ENCODE assay signal across 19 cellular contexts in the genomic region with DNA sequence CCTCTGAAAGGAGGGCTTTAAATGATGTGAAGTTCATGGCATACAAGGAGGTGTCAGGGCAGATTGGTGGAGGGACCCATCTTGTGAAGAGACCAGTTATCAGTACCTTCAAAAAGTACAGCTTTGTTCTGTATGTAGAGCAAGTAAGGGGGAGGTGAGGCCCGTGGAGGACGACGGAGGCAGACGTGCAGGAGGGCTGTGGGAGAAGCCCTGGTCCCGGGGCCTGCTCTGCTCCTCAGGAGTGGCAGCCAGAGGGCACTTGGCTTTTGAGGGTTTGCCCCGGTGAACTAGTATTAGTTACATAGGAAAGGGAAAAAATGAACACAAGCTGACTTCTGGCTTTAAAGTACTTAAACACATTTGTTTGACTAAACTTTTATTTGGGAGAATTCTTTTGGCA. TPM values are rescaled to one million over a fixed set of nuclear protein-coding genes. Genes with fewer than 3 reads are reported as not detected.
DNase-seq lines count a peak whose midpoint lies in the region; ATAC-seq and TF ChIP-seq lines count a peak whose summit lies in the region.
"Had no signal": no experiment of that assay in that cellular context is flagged by ENCODE, and none has a peak within 500 bp of the region (broad histone marks: within the 10 kb centered on the region; RNA-seq: fewer than 3 reads in every experiment).

No MANE protein-coding gene starts in this region.

- H3K23ac ChIP-seq in IMR-90 (ENCODE audit: low read depth, low read length) = no peak overlapping the region

- H2AK5ac ChIP-seq in IMR-90 (ENCODE audit: low read depth, low read length) = no peak overlapping the region

- H2BK15ac ChIP-seq in IMR-90 (ENCODE audit: low read depth, low read length) = no peak overlapping the region

- peaks cover 3% of the 10 kb centered on the region; the same call in 1 of the 2 replicates for H3K4me1 ChIP-seq in IMR-90 (ENCODE audit: control insufficient read depth, insufficient read depth, low read length)
- H3K4me1 ChIP-seq: Peyer's patch had no signal

- no peaks in the 10 kb centered on the region for H3K27me3 Mint-ChIP-seq in activated CD4-positive, alpha-beta memory T cell treated with anti-CD3 and anti-CD28 coated beads for 36 hours
- no peaks in the 10 kb centered on the region for H3K27me3 Mint-ChIP-seq in activated CD4-positive, alpha-beta memory T cell treated with anti-CD3 and anti-CD28 coated beads, Interleukin-2, amount 10 ng/mL, durations not matched to agents 7 days and 5 days
- H3K27me3 Mint-ChIP-seq in central memory CD8-positive, alpha-beta T cell = no peaks in the 10 kb centered on the region

- ATAC-seq in IMR-90 (ENCODE audit: low read depth) (no peak), HG03442 (IDR thresholded peaks at IDR 0.05; ENCODE audit: unreplicated experiment) (no peak), HG02870 (IDR thresholded peaks at IDR 0.05; ENCODE audit: unreplicated experiment) (no peak)
- ATAC-seq in central memory CD8-positive, alpha-beta T cell (replicated peaks; ENCODE audit: extremely low read depth, poor library complexity, severe bottlenecking) = no peak
- ATAC-seq in stimulated activated effector memory CD8-positive, alpha-beta T cell treated with anti-CD3 and anti-CD28 coated beads, Interleukin-12 subunit alpha, Interleukin-12 subunit beta, amount 100 ng/mL, for 72 hours = no peak
- ATAC-seq: HepG2 had no signal

- 84% methylated on average over 5 of the region's 6 CpGs; no CpG with 5 or more reads in 1 of the 2 experiments for WGBS in IMR-90 (ENCODE audit: extremely low coverage in 2 of 2, insufficient read length in 1 of 2), 2 experiments

- H3K4me3 Mint-ChIP-seq in activated CD4-positive, alpha-beta memory T cell treated with anti-CD3 and anti-CD28 coated beads for 36 hours = no peak overlapping the region
- H3K4me3 Mint-ChIP-seq in activated CD4-positive, alpha-beta memory T cell treated with anti-CD3 and anti-CD28 coated beads, Interleukin-2, amount 10 ng/mL, durations not matched to agents 7 days and 5 days = no peak overlapping the region
- no peak overlapping the region for H3K4me3 Mint-ChIP-seq in central memory CD8-positive, alpha-beta T cell
- no peak overlapping the region for H3K4me3 Mint-ChIP-seq in stimulated activated effector memory CD8-positive, alpha-beta T cell treated with anti-CD3 and anti-CD28 coated beads, Interleukin-12 subunit alpha, Interleukin-12 subunit beta, amount 100 ng/mL, for 72 hours

- no peak overlapping the region for H3K4me3 ChIP-seq in IMR-90 (ENCODE audit: insufficient read depth, low read depth, low read length)
- H3K4me3 ChIP-seq: BLaER1 treated with 17β-estradiol and CSF1 and Interleukin-3, amounts not matched to agents 10 nM and 100 nM; Peyer's patch had no signal

- H3K36me3 ChIP-seq in IMR-90 (ENCODE audit: control insufficient read depth, insufficient read depth, low read length) = peaks cover 35% of the 10 kb centered on the region

- no peak overlapping the region; the same call in 1 of the 2 replicates for H3K18ac ChIP-seq in IMR-90 (ENCODE audit: low read depth, low read length)

- H3K56ac ChIP-seq in IMR-90 (ENCODE audit: extremely low read depth, insufficient read depth, low read length) = no peak overlapping the region

- H3K14ac ChIP-seq in IMR-90 (replicated peaks; ENCODE audit: low read depth, low read length) = no peak overlapping the region

- no peak overlapping the region for H3K4ac ChIP-seq in IMR-90 (ENCODE audit: low read depth, low read length)

- no peak for TF ChIP-seq RAD21 in IMR-90 (IDR thresholded peaks at IDR 0.05; ENCODE audit: low read length)

- H3K27ac Mint-ChIP-seq in activated CD4-positive, alpha-beta memory T cell treated with anti-CD3 and anti-CD28 coated beads for 36 hours = peak overlapping the region; percentile 4
- no peak overlapping the region for H3K27ac Mint-ChIP-seq in activated CD4-positive, alpha-beta memory T cell treated with anti-CD3 and anti-CD28 coated beads, Interleukin-2, amount 10 ng/mL, durations not matched to agents 7 days and 5 days
- peak overlapping the region; percentile 14 for H3K27ac Mint-ChIP-seq in central memory CD8-positive, alpha-beta T cell (ENCODE audit: low read depth)
- peak overlapping the region; percentile 66 for H3K27ac Mint-ChIP-seq in stimulated activated effector memory CD8-positive, alpha-beta T cell treated with anti-CD3 and anti-CD28 coated beads, Interleukin-12 subunit alpha, Interleukin-12 subunit beta, amount 100 ng/mL, for 72 hours

- no peak for DNase-seq in activated CD4-positive, alpha-beta memory T cell treated with anti-CD3 and anti-CD28 coated beads for 36 hours
- no peak for DNase-seq in activated CD4-positive, alpha-beta memory T cell treated with anti-CD3 and anti-CD28 coated beads, Interleukin-2, amount 10 ng/mL, durations not matched to agents 7 days and 5 days
- DNase-seq in IMR-90 (no peak), caudate nucleus (lab: John Stamatoyannopoulos, UW) (no peak)
- no peak for DNase-seq in central memory CD8-positive, alpha-beta T cell (ENCODE audit: low spot score in 2 of 2)
- no peak for DNase-seq in stimulated activated effector memory CD8-positive, alpha-beta T cell treated with anti-CD3 and anti-CD28 coated beads, Interleukin-12 subunit alpha, Interleukin-12 subunit beta, amount 100 ng/mL, for 72 hours (ENCODE audit: low spot score in 2 of 2)
- DNase-seq: 8988T, Caco-2, Karpas-422, NCI-H1417, NCI-H1930, NCI-H2171, NCI-H510A treated with DMSO at 0.1 percent for 48 hours, Peyer's patch, Right ventricle myocardium superior had no signal

- no peaks in the 10 kb centered on the region; the same call in 1 of the 2 replicates for H4K20me1 ChIP-seq in IMR-90 (ENCODE audit: insufficient read depth, low read length)

- H4K5ac ChIP-seq in IMR-90 (ENCODE audit: low read depth, low read length) = peak overlapping the region; percentile 36; the same call in 1 of the 2 replicates

- no peaks in the 10 kb centered on the region for H3K9me3 Mint-ChIP-seq in activated CD4-positive, alpha-beta memory T cell treated with anti-CD3 and anti-CD28 coated beads for 36 hours
- no peaks in the 10 kb centered on the region for H3K9me3 Mint-ChIP-seq in activated CD4-positive, alpha-beta memory T cell treated with anti-CD3 and anti-CD28 coated beads, Interleukin-2, amount 10 ng/mL, durations not matched to agents 7 days and 5 days
- H3K9me3 Mint-ChIP-seq in central memory CD8-positive, alpha-beta T cell = no peaks in the 10 kb centered on the region
- H3K9me3 Mint-ChIP-seq in stimulated activated effector memory CD8-positive, alpha-beta T cell treated with anti-CD3 and anti-CD28 coated beads, Interleukin-12 subunit alpha, Interleukin-12 subunit beta, amount 100 ng/mL, for 72 hours = no peaks in the 10 kb centered on the region

- peaks cover 31 to 47% of the 10 kb centered on the region in 2 experiments for H3K79me1 ChIP-seq in IMR-90 (ENCODE audit: low read depth in 1 of 2, low read length in 2 of 2)

- POLR2A ChIA-PET in activated CD4-positive, alpha-beta memory T cell treated with anti-CD3 and anti-CD28 coated beads for 36 hours (lab: Charles Lee) = no interaction called here
- POLR2A ChIA-PET in activated CD4-positive, alpha-beta memory T cell treated with anti-CD3 and anti-CD28 coated beads, Interleukin-2, amount 10 ng/mL, durations not matched to agents 7 days and 5 days (lab: Charles Lee) = no interaction called here
- POLR2A ChIA-PET in IMR-90 (lab: Charles Lee; ENCODE audit: unreplicated experiment) = interaction anchor here (0.6 kb wide), 1 partner anchor 13 kb away, joined by 3 read pairs; no protein-coding TSS in a partner anchor

- H3K4me1 Mint-ChIP-seq in activated CD4-positive, alpha-beta memory T cell treated with anti-CD3 and anti-CD28 coated beads for 36 hours (ENCODE audit: low read depth) = peaks cover 4% of the 10 kb centered on the region
- peaks cover 5% of the 10 kb centered on the region for H3K4me1 Mint-ChIP-seq in activated CD4-positive, alpha-beta memory T cell treated with anti-CD3 and anti-CD28 coated beads, Interleukin-2, amount 10 ng/mL, durations not matched to agents 7 days and 5 days
- peaks cover 12% of the 10 kb centered on the region for H3K4me1 Mint-ChIP-seq in central memory CD8-positive, alpha-beta T cell
- H3K4me1 Mint-ChIP-seq in stimulated activated effector memory CD8-positive, alpha-beta T cell treated with anti-CD3 and anti-CD28 coated beads, Interleukin-12 subunit alpha, Interleukin-12 subunit beta, amount 100 ng/mL, for 72 hours = no peaks in the 10 kb centered on the region

- no peak overlapping the region for H2BK20ac ChIP-seq in IMR-90 (ENCODE audit: low read depth, low read length)

- peak overlapping the region; percentile 22; the same call in 1 of the 2 replicates for H3K27ac ChIP-seq in IMR-90 (ENCODE audit: insufficient read depth, low read length)
- no peak overlapping the region for H3K27ac ChIP-seq in caudate nucleus (ENCODE audit: low read depth, low read length)
- H3K27ac ChIP-seq: BLaER1 treated with 17β-estradiol and CSF1 and Interleukin-3, amounts not matched to agents 10 nM and 100 nM; Peyer's patch had no signal

- H2AK9ac ChIP-seq in IMR-90 (replicated peaks; ENCODE audit: low read depth, low read length, poor library complexity) = no peak overlapping the region

- no peaks in the 10 kb centered on the region for H3K9me3 ChIP-seq in IMR-90 (ENCODE audit: control insufficient read depth, insufficient read depth, low read length)
- H3K9me3 ChIP-seq: BLaER1 treated with 17β-estradiol and CSF1 and Interleukin-3, amounts not matched to agents 10 nM and 100 nM; Caco-2; Peyer's patch had no signal

- CTCF ChIA-PET in activated CD4-positive, alpha-beta memory T cell treated with anti-CD3 and anti-CD28 coated beads for 36 hours (lab: Charles Lee) = no interaction called here
- CTCF ChIA-PET in activated CD4-positive, alpha-beta memory T cell treated with anti-CD3 and anti-CD28 coated beads, Interleukin-2, amount 10 ng/mL, durations not matched to agents 7 days and 5 days (lab: Charles Lee) = no interaction called here
- CTCF ChIA-PET in IMR-90 (lab: Yijun Ruan, JAX) = no interaction called here

- in situ Hi-C loops in IMR-90 (cut with MboI; ENCODE audit: low sequenced_read_pairs) = no loop called here

- no peak overlapping the region for H3K9ac ChIP-seq in IMR-90 (ENCODE audit: low read depth, low read length)
- H3K9ac ChIP-seq: BLaER1 treated with 17β-estradiol and CSF1 and Interleukin-3, amounts not matched to agents 10 nM and 100 nM had no signal

- no peak overlapping the region for H2AFZ ChIP-seq in IMR-90 (replicated peaks; ENCODE audit: low read length, poor library complexity)

- no peak overlapping the region for H2BK5ac ChIP-seq in IMR-90 (ENCODE audit: low read depth, low read length, poor library complexity, severe bottlenecking)

- BruUV-seq in IMR-90 (replicated peaks; lab: Mats Ljungman, UMichigan) = no TSS peak

- no peak overlapping the region for H2BK120ac ChIP-seq in IMR-90 (ENCODE audit: low read depth, low read length)

- no peaks in the 10 kb centered on the region for H3K27me3 ChIP-seq in IMR-90 (ENCODE audit: control insufficient read depth, insufficient read depth, low read length)
- H3K27me3 ChIP-seq: BLaER1 treated with 17β-estradiol and CSF1 and Interleukin-3, amounts not matched to agents 10 nM and 100 nM; Peyer's patch had no signal

- H3K9me1 ChIP-seq in IMR-90 (ENCODE audit: insufficient read depth, low read length) = peaks cover 12% of the 10 kb centered on the region

- H4K8ac ChIP-seq in IMR-90 (ENCODE audit: low read depth in 2 of 2, low read length in 2 of 2) = no peak overlapping the region

- TF ChIP-seq CTCF in IMR-90 (conservative IDR thresholded peaks at IDR 0.05; ENCODE audit: low read depth, low read length) = no peak

- H3K36me3 Mint-ChIP-seq in activated CD4-positive, alpha-beta memory T cell treated with anti-CD3 and anti-CD28 coated beads for 36 hours = peaks cover 29% of the 10 kb centered on the region
- peaks cover 62% of the 10 kb centered on the region for H3K36me3 Mint-ChIP-seq in activated CD4-positive, alpha-beta memory T cell treated with anti-CD3 and anti-CD28 coated beads, Interleukin-2, amount 10 ng/mL, durations not matched to agents 7 days and 5 days (ENCODE audit: low read depth)
- H3K36me3 Mint-ChIP-seq in central memory CD8-positive, alpha-beta T cell (ENCODE audit: insufficient read depth) = peaks cover 64% of the 10 kb centered on the region
- H3K36me3 Mint-ChIP-seq in stimulated activated effector memory CD8-positive, alpha-beta T cell treated with anti-CD3 and anti-CD28 coated beads, Interleukin-12 subunit alpha, Interleukin-12 subunit beta, amount 100 ng/mL, for 72 hours = peaks cover 96% of the 10 kb centered on the region

- dilution Hi-C loops in IMR-90 (cut with HindIII; ENCODE audit: low sequenced_read_pairs, unreplicated experiment) = no loop called here

- intact Hi-C loops in activated CD4-positive, alpha-beta memory T cell treated with anti-CD3 and anti-CD28 coated beads for 36 hours (cut with micrococcal nuclease) = no loop called here
- intact Hi-C loops in IMR-90 (cut with micrococcal nuclease) = no loop called here

- H4K91ac ChIP-seq in IMR-90 (ENCODE audit: insufficient read depth, low read depth, low read length) = no peak overlapping the region

- no peak overlapping the region for H3K4me2 ChIP-seq in IMR-90 (ENCODE audit: low read depth, low read length)
- H3K4me2 ChIP-seq: BLaER1 treated with 17β-estradiol and CSF1 and Interleukin-3, amounts not matched to agents 10 nM and 100 nM had no signal

- no peak for TF ChIP-seq POLR2A in IMR-90 (IDR thresholded peaks at IDR 0.05; ENCODE audit: low read depth, low read length)

RNA-seq across cellular contexts. Expression of a gene that starts 42.1 kb away (rescaled TPM):
- 10 to 100 TPM; 19.5 to 20.5 TPM for total RNA-seq in activated CD4-positive, alpha-beta memory T cell treated with anti-CD3 and anti-CD28 coated beads for 36 hours
- total RNA-seq in activated CD4-positive, alpha-beta memory T cell treated with anti-CD3 and anti-CD28 coated beads, Interleukin-2, amount 10 ng/mL, durations not matched to agents 7 days and 5 days = 10 to 100 TPM; 24.6 to 26.5 TPM
- total RNA-seq in IMR-90 (2012; rRNA removed) = 31.9 and 34.2 TPM in 2 replicates
- 20.4 and 21.7 TPM in 2 replicates for polyA plus RNA-seq in IMR-90 (2012; rRNA removed)
- polyA plus RNA-seq in IMR-90 (2012; cell fraction: cytosol; rRNA removed) = 9.5 and 14.5 TPM in 2 replicates
- polyA plus RNA-seq in IMR-90 (2012; cell fraction: nucleus; rRNA removed; ENCODE audit: low replicate concordance) = 24.8 and 54.3 TPM in 2 replicates
